15 cellular contexts compared by ENCODE assay signal in genomic region chr1:98565951-98566350, GRCh38.
DNase-seq lines count a peak whose midpoint lies in the region; ATAC-seq and TF ChIP-seq lines count a peak whose summit lies in the region.
"Had no signal": no experiment of that assay in that cellular context is flagged by ENCODE, and none has a peak within 500 bp of the region (broad histone marks: within the 10 kb centered on the region; RNA-seq: fewer than 3 reads in every experiment).

No MANE protein-coding gene starts in this region.

- H2BK5ac ChIP-seq in neuronal stem cell (ENCODE audit: low read length), result no peak overlapping the region

- no peak overlapping the region for H2BK120ac ChIP-seq in neuronal stem cell (ENCODE audit: low read depth, low read length)

- H3K4me3 Mint-ChIP-seq in GM23338, result no peak overlapping the region
- peak overlapping the region; percentile 8 for H3K4me3 Mint-ChIP-seq in glutamatergic neuron (ENCODE audit: unreplicated experiment)
- no peak overlapping the region for H3K4me3 Mint-ChIP-seq in activated T-helper 17 cell treated with anti-CD3 and anti-CD28 coated beads, Interleukin-2, amount 50 U/mL, for 72 hours
- H3K4me3 Mint-ChIP-seq: CD4-positive, CD25-positive, alpha-beta regulatory T cell had no signal

- H4K20me1 ChIP-seq in GM23338 (replicated peaks; ENCODE audit: insufficient read depth), result no peaks in the 10 kb centered on the region
- no peaks in the 10 kb centered on the region for H4K20me1 ChIP-seq in PC-9 (ENCODE audit: insufficient read depth)
- H4K20me1 ChIP-seq: BLaER1 treated with 17β-estradiol and CSF1 and Interleukin-3, amounts not matched to agents 10 nM and 100 nM had no signal

- intact Hi-C loops in PC-9 (cut with micrococcal nuclease; ENCODE audit: unreplicated experiment), result no loop called here

- H4K8ac ChIP-seq in neuronal stem cell (ENCODE audit: low read depth, low read length), result no peak overlapping the region

- H3K36me3 ChIP-seq in GM23338 (ENCODE audit: insufficient read depth), result no peaks in the 10 kb centered on the region
- H3K36me3 ChIP-seq in PC-9 (ENCODE audit: low read depth), result no peaks in the 10 kb centered on the region
- no peaks in the 10 kb centered on the region for H3K36me3 ChIP-seq in neuronal stem cell (replicated peaks in 1 of 2; ENCODE audit: control insufficient read depth in 2 of 2, insufficient read depth in 2 of 2, low read length in 2 of 2)
- H3K36me3 ChIP-seq: BLaER1 treated with 17β-estradiol and CSF1 and Interleukin-3, amounts not matched to agents 10 nM and 100 nM had no signal

- CTCF ChIA-PET in PC-9 (lab: Charles Lee), result no interaction called here

- H3K9me3 ChIP-seq in PC-9 (ENCODE audit: insufficient read depth, low read depth) (peaks cover 7% of the 10 kb centered on the region; the same call in 1 of the 2 replicates), neuronal stem cell (replicated peaks in 1 of 2; ENCODE audit: control insufficient read depth in 2 of 2, insufficient read depth in 1 of 2, low read depth in 1 of 2, low read length in 2 of 2) (peaks cover 6 to 10% of the 10 kb centered on the region in 2 donors)

- H3K27ac ChIP-seq in GM23338 (ENCODE audit: low read depth), result no peak overlapping the region
- H3K27ac ChIP-seq in PC-9, result no peak overlapping the region
- H3K27ac ChIP-seq in neuronal stem cell (replicated peaks; ENCODE audit: low read length), result peak overlapping the region; percentile 48
- H3K27ac ChIP-seq: A549; BLaER1 treated with 17β-estradiol and CSF1 and Interleukin-3, amounts not matched to agents 10 nM and 100 nM had no signal

- H2AFZ ChIP-seq in GM23338 (no peak overlapping the region; the same call in 1 of the 2 replicates), PC-9 (peak overlapping the region; percentile 39), neuronal stem cell (ENCODE audit: low read length) (no peak overlapping the region)

- H3K9me3 Mint-ChIP-seq in GM23338 (peaks cover 33% of the 10 kb centered on the region), glutamatergic neuron (ENCODE audit: unreplicated experiment) (peaks cover 6% of the 10 kb centered on the region)
- H3K9me3 Mint-ChIP-seq in activated T-helper 17 cell treated with anti-CD3 and anti-CD28 coated beads, Interleukin-2, amount 50 U/mL, for 72 hours, result peaks cover 10% of the 10 kb centered on the region

- DNase-seq in GM23338 (ENCODE audit: low spot score) (no peak), PC-9 (no peak), glutamatergic neuron (peak; percentile 28), neuronal stem cell (ENCODE audit: low spot score) (no peak), EL (no peak), mesenteric fat pad (ENCODE audit: low spot score) (no peak)
- DNase-seq: AML-193; CD4-positive, CD25-positive, alpha-beta regulatory T cell; DND-41; GF-D8; H7 had no signal

- H3K4me1 ChIP-seq in GM23338 (ENCODE audit: insufficient read depth) (no peaks in the 10 kb centered on the region), PC-9 (replicated peaks; ENCODE audit: insufficient read depth) (no peaks in the 10 kb centered on the region), neuronal stem cell (ENCODE audit: control insufficient read depth in 2 of 2, insufficient read depth in 1 of 2, low read depth in 1 of 2, low read length in 2 of 2) (peaks cover 0 to 5% of the 10 kb centered on the region in 2 donors)
- H3K4me1 ChIP-seq: A549; BLaER1 treated with 17β-estradiol and CSF1 and Interleukin-3, amounts not matched to agents 10 nM and 100 nM had no signal

- H3F3A ChIP-seq in GM23338 (replicated peaks; ENCODE audit: low read depth) (no peaks in the 10 kb centered on the region), PC-9 (ENCODE audit: insufficient read depth, low read depth) (no peaks in the 10 kb centered on the region)

- no peak overlapping the region for H3K14ac ChIP-seq in neuronal stem cell (ENCODE audit: low read length)

- H2BK12ac ChIP-seq in neuronal stem cell (ENCODE audit: low read length), result no peak overlapping the region

- TF ChIP-seq CTCF in GM23338 (conservative IDR thresholded peaks at IDR 0.05; ENCODE audit: low read depth in 2 of 2) (no peak), PC-9 (conservative IDR thresholded peaks at IDR 0.05) (no peak), glutamatergic neuron (IDR thresholded peaks at IDR 0.05; ENCODE audit: partially characterized antibody, unreplicated experiment) (no peak)

- BruUV-seq in PC-9 (replicated peaks; lab: Mats Ljungman, UMichigan), result no TSS peak

- H3K36me3 Mint-ChIP-seq in GM23338 (ENCODE audit: low read depth), result peaks cover 26% of the 10 kb centered on the region
- peaks cover 19% of the 10 kb centered on the region for H3K36me3 Mint-ChIP-seq in glutamatergic neuron (ENCODE audit: unreplicated experiment)
- no peaks in the 10 kb centered on the region for H3K36me3 Mint-ChIP-seq in activated T-helper 17 cell treated with anti-CD3 and anti-CD28 coated beads, Interleukin-2, amount 50 U/mL, for 72 hours (ENCODE audit: low read depth)
- H3K36me3 Mint-ChIP-seq: CD4-positive, CD25-positive, alpha-beta regulatory T cell had no signal

- H3K27me3 Mint-ChIP-seq in GM23338 (ENCODE audit: insufficient read depth, low read depth, poor library complexity) (peaks cover 2% of the 10 kb centered on the region), glutamatergic neuron (ENCODE audit: unreplicated experiment) (peaks cover 4% of the 10 kb centered on the region)
- no peaks in the 10 kb centered on the region for H3K27me3 Mint-ChIP-seq in activated T-helper 17 cell treated with anti-CD3 and anti-CD28 coated beads, Interleukin-2, amount 50 U/mL, for 72 hours
- H3K27me3 Mint-ChIP-seq: CD4-positive, CD25-positive, alpha-beta regulatory T cell had no signal

- no peak overlapping the region for H3K18ac ChIP-seq in neuronal stem cell (ENCODE audit: low read length)

- H2BK15ac ChIP-seq in neuronal stem cell (ENCODE audit: low read length), result no peak overlapping the region

- POLR2A ChIA-PET in PC-9 (lab: Charles Lee; ENCODE audit: unreplicated experiment), result no interaction called here

- H3K9ac ChIP-seq in neuronal stem cell (ENCODE audit: low read depth, low read length, poor library complexity), result no peak overlapping the region
- H3K9ac ChIP-seq: BLaER1 treated with 17β-estradiol and CSF1 and Interleukin-3, amounts not matched to agents 10 nM and 100 nM had no signal

- H3K4me3 ChIP-seq in GM23338 (no peak overlapping the region), PC-9 (no peak overlapping the region), neuronal stem cell (ENCODE audit: low read length in 2 of 2) (no peak overlapping the region)
- H3K4me3 ChIP-seq: A549; BLaER1 treated with 17β-estradiol and CSF1 and Interleukin-3, amounts not matched to agents 10 nM and 100 nM had no signal

- ATAC-seq in GM23338 (no peak), GM19351 (IDR thresholded peaks at IDR 0.05; ENCODE audit: unreplicated experiment) (no peak)
- no peak for ATAC-seq in activated T-helper 17 cell treated with anti-CD3 and anti-CD28 coated beads, Interleukin-2, amount 50 U/mL, for 72 hours (replicated peaks)
- ATAC-seq: A549 had no signal

- WGBS in neuronal stem cell (ENCODE audit: extremely low coverage in 2 of 2, insufficient read length in 2 of 2, insufficient replicate concordance in 1 of 2), 2 donors, result no CpG with 5 or more reads among the region's 3 CpGs

- peaks cover 7% of the 10 kb centered on the region for H3K4me1 Mint-ChIP-seq in GM23338
- H3K4me1 Mint-ChIP-seq in glutamatergic neuron (ENCODE audit: low read depth, unreplicated experiment), result peaks cover 13% of the 10 kb centered on the region
- H3K4me1 Mint-ChIP-seq in activated T-helper 17 cell treated with anti-CD3 and anti-CD28 coated beads, Interleukin-2, amount 50 U/mL, for 72 hours, result no peaks in the 10 kb centered on the region
- H3K4me1 Mint-ChIP-seq: CD4-positive, CD25-positive, alpha-beta regulatory T cell had no signal

- H3K9me2 ChIP-seq in GM23338 (ENCODE audit: insufficient read depth) (no peaks in the 10 kb centered on the region; the same call in 1 of the 2 replicates), PC-9 (ENCODE audit: insufficient read depth) (no peaks in the 10 kb centered on the region)

- H3K27ac Mint-ChIP-seq in GM23338 (0 out of 2 replicates have a peak overlapping the region, but pooled peaks have one; percentile 28), glutamatergic neuron (ENCODE audit: unreplicated experiment) (peak overlapping the region; percentile 48)
- no peak overlapping the region for H3K27ac Mint-ChIP-seq in activated T-helper 17 cell treated with anti-CD3 and anti-CD28 coated beads, Interleukin-2, amount 50 U/mL, for 72 hours
- H3K27ac Mint-ChIP-seq: CD4-positive, CD25-positive, alpha-beta regulatory T cell had no signal

- H2AK5ac ChIP-seq in neuronal stem cell (ENCODE audit: low read depth, low read length), result no peak overlapping the region

- no peaks in the 10 kb centered on the region for H3K79me1 ChIP-seq in neuronal stem cell (ENCODE audit: low read depth, low read length)

- no peak overlapping the region for H4K91ac ChIP-seq in neuronal stem cell (ENCODE audit: low read depth, low read length, poor library complexity)

- no peaks in the 10 kb centered on the region for H3K27me3 ChIP-seq in GM23338 (ENCODE audit: insufficient read depth)
- no peaks in the 10 kb centered on the region for H3K27me3 ChIP-seq in PC-9 (ENCODE audit: insufficient read depth, low read depth)
- H3K27me3 ChIP-seq in neuronal stem cell (ENCODE audit: control insufficient read depth in 3 of 3, insufficient read depth in 3 of 3, low read depth in 1 of 3, low read length in 3 of 3), result no peaks in the 10 kb centered on the region
- H3K27me3 ChIP-seq: BLaER1 treated with 17β-estradiol and CSF1 and Interleukin-3, amounts not matched to agents 10 nM and 100 nM had no signal

- H3K79me2 ChIP-seq in GM23338 (replicated peaks; ENCODE audit: insufficient read depth) (no peaks in the 10 kb centered on the region), PC-9 (ENCODE audit: low read depth) (no peaks in the 10 kb centered on the region)

- H3K4ac ChIP-seq in neuronal stem cell (ENCODE audit: low read length), result no peak overlapping the region

- H3K23ac ChIP-seq in neuronal stem cell (ENCODE audit: low read depth, low read length, poor library complexity), result no peak overlapping the region

- H3K4me2 ChIP-seq in GM23338 (no peak overlapping the region), PC-9 (no peak overlapping the region), neuronal stem cell (ENCODE audit: insufficient read depth, low read length, poor library complexity, severe bottlenecking) (no peak overlapping the region)
- H3K4me2 ChIP-seq: A549; BLaER1 treated with 17β-estradiol and CSF1 and Interleukin-3, amounts not matched to agents 10 nM and 100 nM had no signal
